In the genomic region with DNA sequence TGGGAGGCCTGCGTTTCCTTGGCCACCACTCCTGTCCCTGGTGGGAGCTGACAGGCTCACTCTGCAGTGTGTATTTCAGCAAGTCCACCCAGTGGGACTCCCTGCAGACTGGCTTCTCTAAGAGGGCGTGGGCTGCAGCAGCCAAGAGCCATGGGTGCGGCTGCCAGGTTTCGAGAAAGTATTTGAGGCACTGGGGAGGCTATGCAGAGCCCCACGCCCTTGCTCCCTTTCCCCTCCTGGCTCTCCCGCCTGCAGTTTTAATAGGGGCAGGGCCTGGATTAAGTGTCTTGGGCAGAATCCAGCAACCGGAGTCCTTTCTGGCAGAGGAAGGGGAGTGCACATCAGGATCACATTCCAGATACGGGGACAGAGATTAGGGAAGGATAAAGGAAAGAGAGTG, we compare ENCODE assay signal across 1 cellular context.
TF ChIP-seq lines count a peak whose summit lies in the region.

No MANE protein-coding gene starts in this region.

TF ChIP-seq in IMR-90, 13 proteins besides CTCF, POLR2A, EP300 and RAD21 (continued from another document):
- TF ChIP-seq, protein P1, sequence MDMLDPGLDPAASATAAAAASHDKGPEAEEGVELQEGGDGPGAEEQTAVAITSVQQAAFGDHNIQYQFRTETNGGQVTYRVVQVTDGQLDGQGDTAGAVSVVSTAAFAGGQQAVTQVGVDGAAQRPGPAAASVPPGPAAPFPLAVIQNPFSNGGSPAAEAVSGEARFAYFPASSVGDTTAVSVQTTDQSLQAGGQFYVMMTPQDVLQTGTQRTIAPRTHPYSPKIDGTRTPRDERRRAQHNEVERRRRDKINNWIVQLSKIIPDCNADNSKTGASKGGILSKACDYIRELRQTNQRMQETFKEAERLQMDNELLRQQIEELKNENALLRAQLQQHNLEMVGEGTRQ (IDR thresholded peaks at IDR 0.05; ENCODE audit: low read depth, low read length), result no peak
- TF ChIP-seq, protein P2, sequence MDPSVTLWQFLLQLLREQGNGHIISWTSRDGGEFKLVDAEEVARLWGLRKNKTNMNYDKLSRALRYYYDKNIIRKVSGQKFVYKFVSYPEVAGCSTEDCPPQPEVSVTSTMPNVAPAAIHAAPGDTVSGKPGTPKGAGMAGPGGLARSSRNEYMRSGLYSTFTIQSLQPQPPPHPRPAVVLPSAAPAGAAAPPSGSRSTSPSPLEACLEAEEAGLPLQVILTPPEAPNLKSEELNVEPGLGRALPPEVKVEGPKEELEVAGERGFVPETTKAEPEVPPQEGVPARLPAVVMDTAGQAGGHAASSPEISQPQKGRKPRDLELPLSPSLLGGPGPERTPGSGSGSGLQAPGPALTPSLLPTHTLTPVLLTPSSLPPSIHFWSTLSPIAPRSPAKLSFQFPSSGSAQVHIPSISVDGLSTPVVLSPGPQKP (IDR thresholded peaks at IDR 0.05; ENCODE audit: borderline replicate concordance, low read depth, low read length), result no peak
- TF ChIP-seq NFE2L2 (IDR thresholded peaks at IDR 0.05; ENCODE audit: low read depth, low read length) (no peak), CHD1 (IDR thresholded peaks at IDR 0.05; ENCODE audit: low read depth, low read length) (no peak)
